9 cellular contexts compared by ENCODE assay signal in genomic region chr13:48231948-48232347, GRCh38. TPM values are rescaled to one million over a fixed set of nuclear protein-coding genes. Genes with fewer than 3 reads are reported as not detected.
A peak's percentile ranks its signal among the peaks of the same experiment; 100 is the strongest.
DNase-seq lines count a peak whose midpoint lies in the region; ATAC-seq, FAIRE-seq and TF ChIP-seq lines count a peak whose summit lies in the region.
"Had no signal": no experiment of that assay in that cellular context is flagged by ENCODE, and none has a peak within 500 bp of the region (broad histone marks: within the 10 kb centered on the region; RNA-seq: fewer than 3 reads in every experiment).

No MANE protein-coding gene starts in this region.

- H3K27me3 ChIP-seq in HUES64 (ENCODE audit: insufficient read depth, low read length) (peaks cover 8% of the 10 kb centered on the region; the same call in 1 of the 2 replicates), neural cell (ENCODE audit: insufficient read depth, low read depth, low read length) (no peaks in the 10 kb centered on the region)

- no peak for FAIRE-seq in A549 (lab: Jason Lieb, UNC)

- CTCF ChIA-PET in A549 (lab: Yijun Ruan, JAX), result interaction anchor here (1.6 kb wide), 1 partner anchor 105 kb away, joined by 6 read pairs; no protein-coding TSS in a partner anchor

- no peaks in the 10 kb centered on the region for H3F3A ChIP-seq in neural cell (ENCODE audit: insufficient read depth, low read length, poor library complexity, severe bottlenecking)

- DNase-seq in A549 (ENCODE audit: low read depth in 1 of 2, low spot score in 1 of 2), result no peak
- no peak for DNase-seq in coronary artery (ENCODE audit: low spot score)
- no peak for DNase-seq in erythroblast (lab: John Stamatoyannopoulos, UW)
- no peak for DNase-seq in NCI-H82 (lab: John Stamatoyannopoulos, UW)
- DNase-seq: stimulated activated CD4-positive, alpha-beta T cell treated with anti-CD3 and anti-CD28 coated beads, Interleukin-1b, Interleukin-23, amount 100 ng/mL, for 48 hours had no signal

- no peaks in the 10 kb centered on the region for H3K9me3 ChIP-seq in A549
- H3K9me3 ChIP-seq in HUES64 (ENCODE audit: insufficient read depth, low read depth, low read length), result no peaks in the 10 kb centered on the region
- H3K9me3 ChIP-seq in neural cell (ENCODE audit: low read length), result no peaks in the 10 kb centered on the region

- H3K9ac ChIP-seq in HUES64 (ENCODE audit: low read depth, low read length) (no peak overlapping the region), neural cell (ENCODE audit: low read length) (no peak overlapping the region)

- TF ChIP-seq EP300 in A549 (IDR thresholded peaks at IDR 0.05) (no peak), neural cell (conservative IDR thresholded peaks at IDR 0.05; ENCODE audit: poor library complexity, severe bottlenecking) (no peak)

- H3K4me2 ChIP-seq in A549 (peak overlapping the region; percentile 79), neural cell (ENCODE audit: low read length) (no peak overlapping the region)

- peak overlapping the region in 1 of 2 experiments; percentile 95; a peak in 3 of 6 replicates for H3K27ac ChIP-seq in A549
- H3K27ac ChIP-seq in HUES64 (ENCODE audit: low read depth, low read length), result no peak overlapping the region
- H3K27ac ChIP-seq in coronary artery, result peak overlapping the region; percentile 99 to 100
- H3K27ac ChIP-seq in neural cell (ENCODE audit: low read length), result no peak overlapping the region

- TF ChIP-seq CTCF in A549 (IDR thresholded peaks at IDR 0.05), result no peak
- no peak for TF ChIP-seq CTCF in coronary artery (IDR thresholded peaks at IDR 0.05)
- TF ChIP-seq CTCF in neural cell (IDR thresholded peaks at IDR 0.05; ENCODE audit: poor library complexity, severe bottlenecking), result no peak

- H3K36me3 ChIP-seq in HUES64 (ENCODE audit: insufficient read depth, low read length) (0 out of 2 replicates have a peak, but pooled peaks cover under 1% of the 10 kb centered on the region), neural cell (ENCODE audit: insufficient read depth, low read length) (no peaks in the 10 kb centered on the region)

- no peaks in the 10 kb centered on the region for H3K9me2 ChIP-seq in neural cell (ENCODE audit: insufficient read depth, low read length)

- TF ChIP-seq RAD21 in A549 (conservative IDR thresholded peaks at IDR 0.05 in 1 of 2, IDR thresholded peaks at IDR 0.05 in 1 of 2), result no peak
- no peak for TF ChIP-seq RAD21 in neural cell (conservative IDR thresholded peaks at IDR 0.05)

- TF ChIP-seq POLR2A in A549 (IDR thresholded peaks at IDR 0.05; ENCODE audit: low read length) (no peak), erythroblast (IDR thresholded peaks at IDR 0.05; ENCODE audit: low read length) (no peak)

- POLR2A ChIA-PET in A549 (lab: Yijun Ruan, JAX), result no interaction called here

- no peak overlapping the region for H3K4me3 ChIP-seq in A549
- peak overlapping the region; percentile 100 for H3K4me3 ChIP-seq in HUES64 (ENCODE audit: low read length)
- H3K4me3 ChIP-seq in coronary artery, result peak overlapping the region; percentile 91
- H3K4me3 ChIP-seq in neural cell (ENCODE audit: low read length), result peak overlapping the region; percentile 80

- H4K20me1 ChIP-seq in neural cell (ENCODE audit: insufficient read depth), result no peaks in the 10 kb centered on the region

- peaks cover 31% of the 10 kb centered on the region for H3K79me2 ChIP-seq in neural cell (replicated peaks; ENCODE audit: insufficient read depth, low read length)

- ATAC-seq in A549, result no peak
- ATAC-seq in GM19452 (IDR thresholded peaks at IDR 0.05; ENCODE audit: unreplicated experiment), result no peak
- no peak for ATAC-seq in GM21619 (IDR thresholded peaks at IDR 0.05; ENCODE audit: unreplicated experiment)

- no peak overlapping the region for H2AFZ ChIP-seq in neural cell (ENCODE audit: low read depth, low read length)

- H3K4me1 ChIP-seq in A549, result peaks cover 51% of the 10 kb centered on the region
- H3K4me1 ChIP-seq in HUES64 (ENCODE audit: insufficient read depth, low read length), result peaks cover 33% of the 10 kb centered on the region

TF ChIP-seq in A549, 52 proteins besides CTCF, POLR2A, EP300 and RAD21 (continues in another document):
- TF ChIP-seq RCOR1 (IDR thresholded peaks at IDR 0.05; ENCODE audit: low read depth, low read length) (no peak), ATOH8 (CRISPR knock-in tag; IDR thresholded peaks at IDR 0.05; ENCODE audit: low read depth) (no peak)
- TF ChIP-seq, protein P1, sequence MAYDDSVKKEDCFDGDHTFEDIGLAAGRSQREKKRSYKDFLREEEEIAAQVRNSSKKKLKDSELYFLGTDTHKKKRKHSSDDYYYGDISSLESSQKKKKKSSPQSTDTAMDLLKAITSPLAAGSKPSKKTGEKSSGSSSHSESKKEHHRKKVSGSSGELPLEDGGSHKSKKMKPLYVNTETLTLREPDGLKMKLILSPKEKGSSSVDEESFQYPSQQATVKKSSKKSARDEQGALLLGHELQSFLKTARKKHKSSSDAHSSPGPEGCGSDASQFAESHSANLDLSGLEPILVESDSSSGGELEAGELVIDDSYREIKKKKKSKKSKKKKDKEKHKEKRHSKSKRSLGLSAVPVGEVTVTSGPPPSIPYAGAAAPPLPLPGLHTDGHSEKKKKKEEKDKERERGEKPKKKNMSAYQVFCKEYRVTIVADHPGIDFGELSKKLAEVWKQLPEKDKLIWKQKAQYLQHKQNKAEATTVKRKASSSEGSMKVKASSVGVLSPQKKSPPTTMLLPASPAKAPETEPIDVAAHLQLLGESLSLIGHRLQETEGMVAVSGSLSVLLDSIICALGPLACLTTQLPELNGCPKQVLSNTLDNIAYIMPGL (CRISPR knock-in tag; IDR thresholded peaks at IDR 0.05; ENCODE audit: borderline replicate concordance), result no peak

TF ChIP-seq in neural cell, 6 proteins besides CTCF, POLR2A, EP300 and RAD21:
- no peak for TF ChIP-seq POLR2AphosphoS5 (IDR thresholded peaks at IDR 0.05)
- TF ChIP-seq EZH2 (IDR thresholded peaks at IDR 0.05; ENCODE audit: borderline replicate concordance, insufficient read depth, low read length, poor library complexity, severe bottlenecking), result no peak
- no peak for TF ChIP-seq TAF1 (IDR thresholded peaks at IDR 0.05; ENCODE audit: low read depth)
- no peak for TF ChIP-seq REST (IDR thresholded peaks at IDR 0.05; ENCODE audit: borderline replicate concordance)
- no peak for TF ChIP-seq MXI1 (conservative IDR thresholded peaks at IDR 0.05; ENCODE audit: poor library complexity, severe bottlenecking)
- no peak for TF ChIP-seq SMC3 (conservative IDR thresholded peaks at IDR 0.05; ENCODE audit: poor library complexity)

RNA-seq across cellular contexts. Expression of gene ITM2B, which starts 1.1 kb away (rescaled TPM):
- polyA plus RNA-seq in A549 (2011; rRNA removed), result 226 and 234 TPM in 2 replicates
- polyA plus RNA-seq in A549 (2012; cell fraction: cytosol; rRNA removed), result 57.7 and 60.8 TPM in 2 replicates
- 35.4 and 40.4 TPM in 2 replicates for polyA plus RNA-seq in A549 (2012; cell fraction: nucleus; rRNA removed)
- 94.1 to 116 TPM (median 115 TPM) in 3 replicates for polyA plus RNA-seq in A549 (2017; fragmentation: RNase III; extraction: RNeasy Plus Mini Kit Qiagen cat#74134 plus additional on column Dnase treatment)
- polyA minus RNA-seq in A549 (2011; rRNA and poly(A)+ RNA removed), result 23.6 and 23.8 TPM in 2 replicates
- 157 TPM for polyA plus RNA-seq in HUES64 (2013, experiment 1 of 2)
- 180 TPM for polyA plus RNA-seq in HUES64 (2013, experiment 2 of 2)
- 201 and 275 TPM in 2 replicates for polyA plus RNA-seq in neural cell
- polyA minus RNA-seq in neural cell, result 101 and 113 TPM in 2 replicates

Comparison
In these comparisons a context has a peak if more than half of its experiments do, and no peak if none do; other contexts are left out.
1. H3K27ac ChIP-seq: peak in coronary artery (2 of 2); none in HUES64 (single experiment) and neural cell (single experiment).